Comparison of ENCODE assay signal across 24 cellular contexts in genomic region chr13:81795710-81796109, GRCh38.
"Had no signal": no experiment of that assay in that cellular context is flagged by ENCODE, and none has a peak within 500 bp of the region (broad histone marks: within the 10 kb centered on the region; RNA-seq: fewer than 3 reads in every experiment).

No MANE protein-coding gene starts in this region.

- H3K4me1 ChIP-seq: parathyroid adenoma, psoas muscle, right lobe of liver, suprapubic skin, testis, tibial artery, transverse colon, upper lobe of right lung, uterus had no signal

- DNase-seq: natural killer cell; occipital lobe; ovary; psoas muscle; right cardiac atrium; right lobe of liver; sigmoid colon; small intestine; stimulated activated CD4-positive, alpha-beta T cell treated with anti-CD3 and anti-CD28 coated beads, Interleukin-15, amount 100 ng/mL, for 24 hours; stimulated activated CD4-positive, alpha-beta T cell treated with anti-CD3 and anti-CD28 coated beads, Interleukin-4, amount 100 ng/mL, for 1 hour; stimulated activated CD4-positive, alpha-beta T cell treated with anti-CD3 and anti-CD28 coated beads, Interleukin-4, amount 100 ng/mL, for 4 hours; stimulated activated CD8-positive, alpha-beta memory T cell treated with anti-CD3 and anti-CD28 coated beads, Interleukin-4, amount 100 ng/mL, for 48 hours; stimulated activated naive CD4-positive, alpha-beta T cell; stimulated activated naive CD8-positive, alpha-beta T cell treated with anti-CD3 and anti-CD28 coated beads, Interleukin-15, amount 100 ng/mL, for 72 hours; stimulated activated naive CD8-positive, alpha-beta T cell treated with anti-CD3 and anti-CD28 coated beads, Interleukin-15, Interleukin-2, amounts not matched to agents 100 U/mL and 50 U/mL, for 24 hours; substantia nigra; testis; tibial artery; transverse colon; upper lobe of right lung; uterus had no signal

- H3K9ac ChIP-seq: neural progenitor cell, parathyroid adenoma had no signal

- H2AFZ ChIP-seq: neural progenitor cell, parathyroid adenoma had no signal

- H3K27me3 ChIP-seq: neural progenitor cell, ovary, right lobe of liver, sigmoid colon, suprapubic skin, testis, tibial artery, transverse colon, upper lobe of right lung, uterus had no signal

- H3K4me2 ChIP-seq: neural progenitor cell had no signal

- H3K4me3 ChIP-seq: neural progenitor cell, ovary, psoas muscle, right lobe of liver, sigmoid colon, suprapubic skin, testis, tibial artery, transverse colon, upper lobe of right lung, uterus had no signal

- H3K27ac ChIP-seq: neural progenitor cell, ovary, parathyroid adenoma, psoas muscle, right lobe of liver, sigmoid colon, suprapubic skin, testis, tibial artery, transverse colon, upper lobe of right lung, uterus had no signal

- H3K79me2 ChIP-seq: parathyroid adenoma had no signal

- H3K36me3 ChIP-seq: neural progenitor cell, ovary, right lobe of liver, sigmoid colon, suprapubic skin, tibial artery, transverse colon, upper lobe of right lung, uterus had no signal
